ENCODE assay signal across 25 cellular contexts in the genomic region with DNA sequence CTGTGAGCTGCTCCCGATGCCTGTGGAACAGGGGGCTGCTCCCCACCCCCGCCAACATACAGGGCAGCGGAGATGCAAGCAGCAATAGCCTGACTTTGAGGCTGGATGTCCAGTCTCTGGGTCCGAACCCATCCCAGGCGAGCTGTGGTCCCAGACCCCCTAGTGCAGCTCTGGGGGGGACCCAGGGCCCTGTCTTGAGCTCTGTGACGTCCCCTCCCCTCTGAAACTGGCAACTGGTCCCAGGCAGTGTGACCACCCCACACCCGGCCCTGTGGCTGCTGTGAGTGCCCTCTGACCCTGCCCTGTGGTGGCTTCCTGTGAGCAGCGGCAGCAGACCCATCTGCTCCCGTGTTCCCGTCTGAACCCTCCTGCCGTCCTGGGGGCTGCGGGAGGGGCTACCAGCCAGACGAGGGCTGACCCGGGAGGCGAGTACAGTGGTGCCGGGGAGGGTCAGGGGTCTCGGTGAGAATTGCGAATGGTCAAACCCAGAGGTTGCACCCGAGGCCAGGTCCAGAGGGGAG. TPM values are rescaled to one million over a fixed set of nuclear protein-coding genes. Genes with fewer than 3 reads are reported as not detected.
DNase-seq lines count a peak whose midpoint lies in the region; ATAC-seq and TF ChIP-seq lines count a peak whose summit lies in the region.
"Had no signal": no experiment of that assay in that cellular context is flagged by ENCODE, and none has a peak within 500 bp of the region (broad histone marks: within the 10 kb centered on the region; RNA-seq: fewer than 3 reads in every experiment).

No MANE protein-coding gene starts in this region.

- DNase-seq in PC-9, result no peak
- DNase-seq in esophagus muscularis mucosa (ENCODE audit: extremely low spot score), result peak; percentile 87
- DNase-seq in mucosa of gallbladder (ENCODE audit: low spot score), result peak; percentile 8
- no peak for DNase-seq in smooth muscle cell (lab: John Stamatoyannopoulos, UW; ENCODE audit: unreplicated experiment)
- no peak for DNase-seq in cerebellar nuclear complex (lab: John Stamatoyannopoulos, UW)
- no peak for DNase-seq in BE2C
- DNase-seq in glutamatergic neuron, result no peak
- DNase-seq: activated B cell treated with CpG ODN at 0.5 μM for 24 hours; activated CD4-positive, alpha-beta T cell treated with anti-CD3 and anti-CD28 coated beads, Interleukin-2, amount 50 U/mL, for 4 hours; activated gamma-delta T cell; DMS53; effector memory CD8-positive, alpha-beta T cell; gastrocnemius medialis; KG1; NCI-H510A treated with DMSO at 0.1 percent for 48 hours; NK-92 treated with Interleukin-12 subunit alpha and Interleukin-12 subunit beta, amount 100 ng/mL, for 24 hours; SHP77 treated with DMSO at 0.1 percent for 48 hours; stomach; SW 1271 had no signal

- TF ChIP-seq EP300 in esophagus muscularis mucosa (IDR thresholded peaks at IDR 0.05), result no peak

- H4K20me1 ChIP-seq in PC-9 (ENCODE audit: insufficient read depth) (no peaks in the 10 kb centered on the region), smooth muscle cell (ENCODE audit: low read depth) (no peaks in the 10 kb centered on the region)

- H3K36me3 Mint-ChIP-seq in glutamatergic neuron (ENCODE audit: unreplicated experiment), result peaks cover 10% of the 10 kb centered on the region
- H3K36me3 Mint-ChIP-seq: brain had no signal

- TF ChIP-seq POLR2A in esophagus muscularis mucosa (IDR thresholded peaks at IDR 0.05; ENCODE audit: low read depth), result no peak

- H3K9ac ChIP-seq in smooth muscle cell (ENCODE audit: low read depth), result no peak overlapping the region

- H3K27ac ChIP-seq in PC-9 (no peak overlapping the region), esophagus muscularis mucosa (replicated peaks in 1 of 4) (peak overlapping the region in 1 of 4 donors; percentile 5), smooth muscle cell (ENCODE audit: low read depth) (peak overlapping the region; percentile 90)
- H3K27ac ChIP-seq: gastrocnemius medialis, pancreas, stomach had no signal

- WGBS in esophagus muscularis mucosa, result 82% methylated on average over 9 of the region's 19 CpGs
- 89% methylated on average over 19 of the region's 19 CpGs for WGBS in smooth muscle cell (ENCODE audit: low lambda C conversion rate)

- no peaks in the 10 kb centered on the region for H3K27me3 Mint-ChIP-seq in glutamatergic neuron (ENCODE audit: unreplicated experiment)
- H3K27me3 Mint-ChIP-seq: activated B cell treated with CpG ODN at 0.5 μM for 24 hours had no signal

- H3K79me2 ChIP-seq in PC-9 (ENCODE audit: low read depth), result no peaks in the 10 kb centered on the region
- no peaks in the 10 kb centered on the region for H3K79me2 ChIP-seq in smooth muscle cell (ENCODE audit: low read depth)

- no TSS peak for BruUV-seq in PC-9 (replicated peaks; lab: Mats Ljungman, UMichigan)

- H3K4me1 ChIP-seq in PC-9 (replicated peaks; ENCODE audit: insufficient read depth), result no peaks in the 10 kb centered on the region
- H3K4me1 ChIP-seq in esophagus muscularis mucosa, result peaks cover 18 to 39% (median 36%) of the 10 kb centered on the region in 4 donors
- no peaks in the 10 kb centered on the region for H3K4me1 ChIP-seq in smooth muscle cell (ENCODE audit: low read depth)
- H3K4me1 ChIP-seq in BE2C, result peaks cover 19% of the 10 kb centered on the region
- H3K4me1 ChIP-seq: gastrocnemius medialis, pancreas had no signal

- no peaks in the 10 kb centered on the region for H3K9me2 ChIP-seq in PC-9 (ENCODE audit: insufficient read depth)

- H3K27ac Mint-ChIP-seq in glutamatergic neuron (ENCODE audit: unreplicated experiment), result no peak overlapping the region
- H3K27ac Mint-ChIP-seq: activated B cell treated with CpG ODN at 0.5 μM for 24 hours; effector memory CD8-positive, alpha-beta T cell had no signal

- peak overlapping the region; percentile 46; the same call in 1 of the 2 replicates for H3K4me2 ChIP-seq in PC-9
- peak overlapping the region; percentile 23 for H3K4me2 ChIP-seq in smooth muscle cell

- H3K9me3 Mint-ChIP-seq in glutamatergic neuron (ENCODE audit: unreplicated experiment), result peaks cover 5% of the 10 kb centered on the region

- no peaks in the 10 kb centered on the region for H3K27me3 ChIP-seq in PC-9 (ENCODE audit: insufficient read depth, low read depth)
- H3K27me3 ChIP-seq in esophagus muscularis mucosa, result no peaks in the 10 kb centered on the region
- no peaks in the 10 kb centered on the region for H3K27me3 ChIP-seq in smooth muscle cell (ENCODE audit: low read depth)
- H3K27me3 ChIP-seq in BE2C, result no peaks in the 10 kb centered on the region
- H3K27me3 ChIP-seq: pancreas had no signal

- CTCF ChIA-PET in PC-9 (lab: Charles Lee), result no interaction called here

- no peak for ATAC-seq in GM19463 (IDR thresholded peaks at IDR 0.05; ENCODE audit: unreplicated experiment)
- ATAC-seq: effector memory CD8-positive, alpha-beta T cell; gastrocnemius medialis; pancreas had no signal

- H3K4me3 ChIP-seq in PC-9 (no peak overlapping the region), esophagus muscularis mucosa (no peak overlapping the region), smooth muscle cell (no peak overlapping the region), BE2C (ENCODE audit: low read depth, low read length) (no peak overlapping the region)
- H3K4me3 ChIP-seq: gastrocnemius medialis, lung, pancreas, stomach, tibial nerve had no signal

- POLR2A ChIA-PET in PC-9 (lab: Charles Lee; ENCODE audit: unreplicated experiment), result no interaction called here

- H3K36me3 ChIP-seq in PC-9 (ENCODE audit: low read depth), result no peaks in the 10 kb centered on the region
- H3K36me3 ChIP-seq in esophagus muscularis mucosa, result no peaks in the 10 kb centered on the region
- H3K36me3 ChIP-seq in smooth muscle cell (ENCODE audit: low read depth), result peaks cover 6% of the 10 kb centered on the region
- no peaks in the 10 kb centered on the region for H3K36me3 ChIP-seq in BE2C
- H3K36me3 ChIP-seq: gastrocnemius medialis, pancreas, stomach, tibial nerve had no signal

- H2AFZ ChIP-seq in PC-9, result no peak overlapping the region
- H2AFZ ChIP-seq in smooth muscle cell (ENCODE audit: low read depth), result no peak overlapping the region

- intact Hi-C loops in PC-9 (cut with micrococcal nuclease; ENCODE audit: unreplicated experiment), result no loop called here
- intact Hi-C loops in esophagus muscularis mucosa (cut with DNase I), result no loop called here

- H3F3A ChIP-seq in PC-9 (ENCODE audit: insufficient read depth, low read depth) (no peaks in the 10 kb centered on the region), smooth muscle cell (ENCODE audit: low read depth) (peaks cover 6% of the 10 kb centered on the region)

- no peaks in the 10 kb centered on the region for H3K4me1 Mint-ChIP-seq in glutamatergic neuron (ENCODE audit: low read depth, unreplicated experiment)
- H3K4me1 Mint-ChIP-seq: activated B cell treated with CpG ODN at 0.5 μM for 24 hours had no signal

- H3K9me3 ChIP-seq in PC-9 (ENCODE audit: insufficient read depth, low read depth) (no peaks in the 10 kb centered on the region), esophagus muscularis mucosa (peaks cover 0 to 4% (median 0%) of the 10 kb centered on the region in 4 donors), smooth muscle cell (replicated peaks; ENCODE audit: low read depth) (peaks cover 16% of the 10 kb centered on the region), BE2C (0 out of 2 replicates have a peak, but pooled peaks cover 3% of the 10 kb centered on the region)
- H3K9me3 ChIP-seq: gastrocnemius medialis, pancreas had no signal

- TF ChIP-seq CTCF in PC-9 (conservative IDR thresholded peaks at IDR 0.05), result no peak
- TF ChIP-seq CTCF in esophagus muscularis mucosa (IDR thresholded peaks at IDR 0.05), result no peak
- no peak for TF ChIP-seq CTCF in smooth muscle cell (IDR thresholded peaks at IDR 0.05; ENCODE audit: borderline replicate concordance, insufficient read depth, poor library complexity, severe bottlenecking)
- no peak for TF ChIP-seq CTCF in BE2C (IDR thresholded peaks at IDR 0.05; ENCODE audit: low read depth, low read length)
- no peak for TF ChIP-seq CTCF in glutamatergic neuron (IDR thresholded peaks at IDR 0.05; ENCODE audit: partially characterized antibody, unreplicated experiment)

- no peak overlapping the region for H3K4me3 Mint-ChIP-seq in glutamatergic neuron (ENCODE audit: unreplicated experiment)
- H3K4me3 Mint-ChIP-seq: activated B cell treated with CpG ODN at 0.5 μM for 24 hours; brain; effector memory CD8-positive, alpha-beta T cell had no signal

RNA-seq across cellular contexts. Expression of gene COL6A2, which starts 13.8 kb away (rescaled TPM):
- total RNA-seq in PC-9 (2021) (22.0 and 25.7 TPM in 2 replicates), esophagus muscularis mucosa (1,000 to 10,000 TPM in 2 of 4 donors, 100 to 1,000 TPM in 2; 942 to 1,525 (median 1,202) TPM), mucosa of gallbladder (1,004 TPM), smooth muscle cell (1,570 and 1,698 TPM in 2 replicates), glutamatergic neuron (ENCODE audit: unreplicated experiment) (55.2 TPM)
- 2,969 and 4,089 TPM in 2 replicates for polyA plus RNA-seq in smooth muscle cell
- 14.8 TPM for polyA plus RNA-seq in BE2C (2012; ENCODE audit: insufficient read depth, insufficient read length, low read depth)
- total RNA-seq: HT-29 had no signal

Comparison
In these comparisons a context has a peak if more than half of its experiments do, and no peak if none do; other contexts are left out.
1. DNase-seq: peak in esophagus muscularis mucosa (single experiment) and mucosa of gallbladder (single experiment); none in PC-9 (0 of 2), smooth muscle cell (single experiment), cerebellar nuclear complex (0 of 2), BE2C (single experiment) and glutamatergic neuron (single experiment).
2. RNA of gene COL6A2, which starts 13.8 kb away (total RNA-seq): 1,570 to 1,698 TPM in smooth muscle cell, 942 to 1,525 TPM in esophagus muscularis mucosa and 1,004 TPM in mucosa of gallbladder (single experiment); 55.2 TPM in glutamatergic neuron (single experiment) and 22.0 to 25.7 TPM in PC-9; every median in the first group is over 10 times any median in the second.